In the genomic region with DNA sequence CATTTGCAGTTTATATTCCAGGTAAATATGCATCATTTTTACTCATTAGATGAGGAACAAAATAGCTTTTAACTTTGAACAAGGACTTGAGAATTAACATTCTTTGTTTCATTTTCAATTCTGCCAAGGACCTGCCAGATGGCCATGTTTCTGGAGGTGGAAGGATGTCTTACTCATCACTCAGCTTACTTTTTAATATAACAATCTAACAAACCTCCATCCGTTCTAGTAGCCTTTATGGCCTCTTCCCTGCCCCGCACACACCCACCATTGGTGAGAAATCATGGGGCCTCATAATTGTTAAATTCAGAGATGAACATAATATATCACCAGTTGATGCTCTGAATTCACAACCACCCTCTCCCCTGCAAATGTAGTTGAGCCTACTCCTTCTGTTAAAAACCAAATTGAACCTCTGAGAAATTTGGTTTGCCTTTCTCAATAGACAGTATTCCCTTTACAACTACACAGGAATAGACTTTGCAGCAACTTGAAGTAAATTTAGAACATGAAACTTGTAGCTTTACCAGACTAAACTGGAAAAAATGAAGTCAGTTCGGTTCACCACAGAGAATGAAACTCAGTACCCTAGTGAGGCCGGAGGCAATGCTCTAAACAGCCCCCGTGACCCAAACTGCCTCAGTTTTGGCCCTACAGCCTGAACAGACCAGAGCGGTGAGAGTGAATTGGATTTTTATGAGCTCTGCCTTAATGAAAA, we compare ENCODE assay signal across 8 cellular contexts. TPM values are rescaled to one million over a fixed set of nuclear protein-coding genes. Genes with fewer than 3 reads are reported as not detected.
A peak's percentile ranks its signal among the peaks of the same experiment; 100 is the strongest.
DNase-seq lines count a peak whose midpoint lies in the region; ATAC-seq, FAIRE-seq and TF ChIP-seq lines count a peak whose summit lies in the region.
"Had no signal": no experiment of that assay in that cellular context is flagged by ENCODE, and none has a peak within 500 bp of the region (broad histone marks: within the 10 kb centered on the region; RNA-seq: fewer than 3 reads in every experiment).

No MANE protein-coding gene starts in this region.

- H3K9ac ChIP-seq in keratinocyte (ENCODE audit: control insufficient read depth, extremely low read depth, insufficient read depth, low read length): no peak overlapping the region

- no peak overlapping the region for H3K4me3 ChIP-seq in keratinocyte (ENCODE audit: control insufficient read depth in 2 of 3, extremely low read depth in 1 of 3, insufficient read depth in 2 of 3, low read depth in 1 of 3, low read length in 3 of 3)
- H3K4me3 ChIP-seq: HAP-1 had no signal

- no peak overlapping the region for H3K27ac ChIP-seq in keratinocyte (ENCODE audit: control insufficient read depth, insufficient read depth, low read length)

- DNase-seq in keratinocyte (ENCODE audit: low read depth, low spot score) (no peak), NCI-H2196 treated with DMSO at 0.1 percent for 48 hours (lab: John Stamatoyannopoulos, UW; ENCODE audit: unreplicated experiment) (no peak), GM19240 (ENCODE audit: insufficient read length, low spot score) (no peak), midbrain (lab: John Stamatoyannopoulos, UW) (no peak)

- TF ChIP-seq CTCF in keratinocyte (optimal IDR thresholded peaks at IDR 0.05 in 1 of 3, IDR thresholded peaks at IDR 0.05 in 1 of 3, conservative IDR thresholded peaks at IDR 0.05 in 1 of 3; ENCODE audit: extremely low read depth in 1 of 3, insufficient read depth in 2 of 3, low read length in 3 of 3): no peak

- no peaks in the 10 kb centered on the region for H4K20me1 ChIP-seq in keratinocyte (ENCODE audit: control insufficient read depth, extremely low read depth, insufficient read depth, low read length)

- H3K79me2 ChIP-seq in keratinocyte (ENCODE audit: control insufficient read depth, insufficient read depth, low read length): no peaks in the 10 kb centered on the region

- H3K27me3 ChIP-seq in keratinocyte (ENCODE audit: control insufficient read depth, extremely low read depth, insufficient read depth, low read length): no peaks in the 10 kb centered on the region

- ATAC-seq in GM18858 (IDR thresholded peaks at IDR 0.05; ENCODE audit: unreplicated experiment) (peak; percentile 76), GM21619 (IDR thresholded peaks at IDR 0.05; ENCODE audit: unreplicated experiment) (peak; percentile 82), HG03521 (IDR thresholded peaks at IDR 0.05; ENCODE audit: unreplicated experiment) (peak; percentile 90)

- H3K9me1 ChIP-seq in keratinocyte (ENCODE audit: control insufficient read depth, extremely low read depth, insufficient read depth, low read length): no peaks in the 10 kb centered on the region

- H3K9me3 ChIP-seq in keratinocyte (ENCODE audit: control insufficient read depth, low read depth, low read length): no peaks in the 10 kb centered on the region
- H3K9me3 ChIP-seq: HAP-1 had no signal

- H3K4me2 ChIP-seq in keratinocyte (ENCODE audit: control insufficient read depth, extremely low read depth, insufficient read depth, low read depth, low read length): no peak overlapping the region

- no peak for FAIRE-seq in keratinocyte (lab: Jason Lieb, UNC)

- H3K36me3 ChIP-seq in keratinocyte (ENCODE audit: control insufficient read depth in 2 of 2, extremely low read depth in 1 of 2, insufficient read depth in 2 of 2, low read length in 2 of 2): no peaks in the 10 kb centered on the region
- H3K36me3 ChIP-seq: HAP-1 had no signal

- peaks cover 14% of the 10 kb centered on the region for H3K4me1 ChIP-seq in keratinocyte (ENCODE audit: control insufficient read depth, extremely low read depth, insufficient read depth, low read length)
- H3K4me1 ChIP-seq: HAP-1 had no signal

- peak overlapping the region; percentile 39 for H2AFZ ChIP-seq in keratinocyte (ENCODE audit: control insufficient read depth, low read length)

- dilution Hi-C loops in keratinocyte (cut with MboI; ENCODE audit: extremely low pct_ligation_motif_present, low sequenced_read_pairs): no loop called here

RNA-seq across cellular contexts. Expression of gene ACSL4, which starts 50.1 kb away (rescaled TPM):
- polyA plus RNA-seq in keratinocyte: 44.6 to 78.3 TPM (median 51.5 TPM) in 3 replicates
- 32.3 TPM for polyA plus RNA-seq in keratinocyte (2011; ENCODE audit: low read depth)
- polyA plus RNA-seq in keratinocyte (2011; cell fraction: cytosol; rRNA removed): 42.2 and 66.9 TPM in 2 replicates
- polyA plus RNA-seq in keratinocyte (2011; cell fraction: nucleus; rRNA removed): 52.5 and 66.5 TPM in 2 replicates
- 20.1 and 63.2 TPM in 2 replicates for polyA plus RNA-seq in keratinocyte (2012; ENCODE audit: low replicate concordance)
- 66.5 to 131 TPM (median 121 TPM) in 3 replicates for polyA minus RNA-seq in keratinocyte
- polyA minus RNA-seq in keratinocyte (2011; cell fraction: cytosol; rRNA and poly(A)+ RNA removed): 99.8 TPM
- polyA minus RNA-seq in keratinocyte (2011; cell fraction: nucleus; rRNA and poly(A)+ RNA removed): 71.6 and 138 TPM in 2 replicates
